ENCODE assay signal across 11 cellular contexts in the genomic region with DNA sequence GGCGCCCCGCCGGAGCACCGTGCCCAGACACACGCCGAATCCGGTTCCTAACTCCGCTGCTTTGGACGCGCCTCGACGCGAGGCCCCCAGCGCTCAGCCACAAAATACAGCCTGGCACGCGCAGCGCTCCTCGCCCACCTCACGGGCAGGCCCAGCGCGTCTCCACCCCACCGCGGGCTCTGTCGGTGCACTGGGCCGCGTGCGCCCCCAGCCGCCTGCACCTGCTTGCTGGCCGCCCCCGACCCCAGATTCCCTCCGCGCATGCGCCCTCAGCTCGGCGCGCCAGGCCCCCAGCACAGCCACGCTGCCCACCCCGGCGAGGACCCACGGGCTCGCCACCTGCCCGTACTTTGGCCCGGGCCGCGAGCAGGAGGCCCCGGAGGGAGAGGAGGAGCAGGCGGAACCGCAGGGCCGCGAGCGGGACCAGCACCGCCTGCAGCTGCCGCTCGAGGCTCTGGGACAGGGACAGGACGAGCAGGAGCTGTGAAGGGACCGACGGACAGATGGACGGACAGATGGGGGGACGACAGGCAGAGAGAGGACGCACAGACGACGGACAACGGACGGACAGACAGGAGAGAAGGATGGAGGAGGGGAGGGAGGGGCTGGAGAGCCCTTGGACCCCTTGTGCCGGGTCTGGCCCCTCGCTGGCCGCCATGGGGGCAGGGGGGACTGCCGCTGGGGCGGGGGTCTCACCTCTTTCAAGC. TPM values are rescaled to one million over a fixed set of nuclear protein-coding genes. Genes with fewer than 3 reads are reported as not detected.
DNase-seq lines count a peak whose midpoint lies in the region; ATAC-seq and TF ChIP-seq lines count a peak whose summit lies in the region.
"Had no signal": no experiment of that assay in that cellular context is flagged by ENCODE, and none has a peak within 500 bp of the region (broad histone marks: within the 10 kb centered on the region; RNA-seq: fewer than 3 reads in every experiment).

No MANE protein-coding gene starts in this region.

- ATAC-seq in HG03196 (IDR thresholded peaks at IDR 0.05; ENCODE audit: unreplicated experiment) (no peak), GM19328 (IDR thresholded peaks at IDR 0.05; ENCODE audit: unreplicated experiment) (no peak)

- H3K9me3 ChIP-seq in Peyer's patch (no peaks in the 10 kb centered on the region), prostate gland (no peaks in the 10 kb centered on the region)

- intact Hi-C loops in prostate gland (cut with DNase I), result no loop called here

- WGBS in prostate gland, result 36% methylated on average over 63 of the region's 69 CpGs

- H3K4me1 ChIP-seq in Peyer's patch (peaks cover 3 to 37% (median 20%) of the 10 kb centered on the region in 4 donors), prostate gland (replicated peaks) (peaks cover 9% of the 10 kb centered on the region)
- H3K4me1 ChIP-seq: parathyroid adenoma had no signal

- H3K4me3 ChIP-seq in Peyer's patch, result peak overlapping the region; percentile 48 to 73 (median 64)
- H3K4me3 ChIP-seq in prostate gland, result peak overlapping the region; percentile 26 to 40

- DNase-seq in GM10266 (ENCODE audit: extremely low spot score) (peak; percentile 67), Peyer's patch (no peak), epidermal melanocyte (ENCODE audit: insufficient read length, low spot score) (peak; percentile 11), prostate gland (ENCODE audit: low spot score) (no peak), DMS 273 (lab: John Stamatoyannopoulos, UW; ENCODE audit: unreplicated experiment) (no peak), Kasumi-1 (lab: John Stamatoyannopoulos, UW) (no peak)
- DNase-seq: head of caudate nucleus, SIG-M5 had no signal

- no peak for TF ChIP-seq CTCF in GM10266 (IDR thresholded peaks at IDR 0.05; ENCODE audit: control insufficient read depth, insufficient read depth, low read depth, missing control alignments)
- no peak for TF ChIP-seq CTCF in Peyer's patch (IDR thresholded peaks at IDR 0.05)
- no peak for TF ChIP-seq CTCF in prostate gland (IDR thresholded peaks at IDR 0.05)

- H3K36me3 ChIP-seq in Peyer's patch, result no peaks in the 10 kb centered on the region
- no peaks in the 10 kb centered on the region for H3K36me3 ChIP-seq in prostate gland

- H3K27ac ChIP-seq in Peyer's patch (peak overlapping the region in 3 of 4 donors; percentile 73 to 90 (median 79)), prostate gland (no peak overlapping the region)
- H3K27ac ChIP-seq: parathyroid adenoma had no signal

- H3K27me3 ChIP-seq in Peyer's patch, result peaks cover 0 to 8% of the 10 kb centered on the region in 2 donors
- no peaks in the 10 kb centered on the region for H3K27me3 ChIP-seq in prostate gland (replicated peaks; ENCODE audit: insufficient read depth)

- TF ChIP-seq POLR2A in Peyer's patch (IDR thresholded peaks at IDR 0.05) (no peak), prostate gland (IDR thresholded peaks at IDR 0.05) (no peak)

RNA-seq across cellular contexts. Expression of a gene that starts 5.4 kb away (rescaled TPM):
- total RNA-seq in Peyer's patch (10 to 100 TPM; 10.3 to 18.9 (median 16.0) TPM), prostate gland (10 to 100 TPM in 1 of 2 donors, 1 to 10 TPM in 1; 9.8 to 10.1 TPM)

RNA-seq across cellular contexts. Expression of a gene that starts 8.1 kb away (rescaled TPM):
- total RNA-seq in Peyer's patch (10 to 100 TPM; 40.5 to 74.4 (median 57.7) TPM), prostate gland (10 to 100 TPM; 42.4 to 67.0 TPM)

RNA-seq across cellular contexts. Expression of a gene that starts 19.9 kb away (rescaled TPM):
- total RNA-seq in Peyer's patch (10 to 100 TPM; 15.2 to 37.2 (median 23.9) TPM), prostate gland (10 to 100 TPM in 1 of 2 donors, 1 to 10 TPM in 1; 9.6 to 18.6 TPM)

RNA-seq across cellular contexts. Expression of a gene that starts 23.5 kb away (rescaled TPM):
- total RNA-seq in Peyer's patch, result 100 to 1,000 TPM in 3 of 4 donors, 10 to 100 TPM in 1; 76.7 to 202 (median 196) TPM
- total RNA-seq in prostate gland, result 100 to 1,000 TPM; 157 to 169 TPM

RNA-seq across cellular contexts. Expression of a gene that starts 26.0 kb away (rescaled TPM):
- total RNA-seq in Peyer's patch (10 to 100 TPM in 1 of 4 donors, 1 to 10 TPM in 3; 2.1 to 14.1 (median 5.6) TPM), prostate gland (10 to 100 TPM; 20.1 to 21.6 TPM)

Comparison
In these comparisons a context has a peak if more than half of its experiments do, and no peak if none do; other contexts are left out.
1. DNase-seq: peak in GM10266 (single experiment) and epidermal melanocyte (single experiment); none in Peyer's patch (0 of 3), prostate gland (single experiment), DMS 273 (single experiment) and Kasumi-1 (0 of 2).
2. H3K27ac ChIP-seq: peak in Peyer's patch (3 of 4); none in prostate gland (0 of 2).